8 cellular contexts compared by ENCODE assay signal in the genomic region with DNA sequence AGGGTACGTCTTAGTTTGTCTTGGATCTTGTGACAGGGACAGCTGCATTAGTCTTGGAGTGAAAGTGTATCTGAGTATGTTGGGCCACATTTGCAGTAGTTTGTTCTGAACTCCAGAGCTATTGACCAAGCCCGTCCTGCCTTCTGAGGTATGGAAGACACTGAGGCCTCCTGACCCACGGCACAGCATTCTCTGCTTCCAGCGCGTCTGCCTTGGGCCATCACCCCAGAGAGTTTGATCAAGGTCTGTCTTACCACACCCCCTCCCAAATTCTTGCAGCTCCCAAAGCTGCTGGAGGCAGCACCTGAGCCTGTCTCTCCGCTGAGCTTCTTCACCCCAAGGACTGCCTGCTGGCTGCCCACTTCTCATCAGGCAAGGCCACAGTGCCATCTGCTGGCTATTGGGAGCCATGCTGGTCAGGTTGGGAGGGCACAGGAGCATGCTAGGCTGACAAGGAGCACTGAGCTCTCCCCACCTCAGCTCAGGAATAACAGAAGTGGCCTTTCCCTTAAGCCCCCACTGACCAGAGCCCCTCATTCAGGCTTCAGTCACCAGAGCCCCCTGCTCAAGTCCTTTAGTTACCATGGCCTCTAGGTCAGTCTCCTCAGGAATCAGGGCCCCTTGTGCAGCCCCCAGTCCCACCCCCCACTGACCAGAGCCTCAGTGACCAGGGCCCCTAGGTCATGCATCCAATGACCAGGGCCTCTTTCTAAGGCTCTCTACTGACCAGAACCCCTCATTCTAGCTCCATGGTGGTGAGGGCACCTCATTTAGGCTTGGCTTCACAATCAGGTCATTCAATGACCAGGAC. TPM values are rescaled to one million over a fixed set of nuclear protein-coding genes. Genes with fewer than 3 reads are reported as not detected.
DNase-seq lines count a peak whose midpoint lies in the region; ATAC-seq and TF ChIP-seq lines count a peak whose summit lies in the region.

No MANE protein-coding gene starts in this region.

- no peaks in the 10 kb centered on the region for H3K27me3 Mint-ChIP-seq in endodermal cell (ENCODE audit: insufficient read depth)

- TF ChIP-seq CTCF in endodermal cell (conservative IDR thresholded peaks at IDR 0.05) = peak; percentile 96

- no peaks in the 10 kb centered on the region for H3K36me3 ChIP-seq in endodermal cell (ENCODE audit: control insufficient read depth, insufficient read depth, low read length)

- no peak overlapping the region for H3K4me3 ChIP-seq in endodermal cell (ENCODE audit: low read length)

- ATAC-seq in GM19035 (IDR thresholded peaks at IDR 0.05; ENCODE audit: unreplicated experiment) (peak; percentile 92), HG03432 (IDR thresholded peaks at IDR 0.05; ENCODE audit: unreplicated experiment) (peak; percentile 96)

- H3K36me3 Mint-ChIP-seq in endodermal cell (ENCODE audit: low read depth) = no peaks in the 10 kb centered on the region

- H3K27ac ChIP-seq in endodermal cell (ENCODE audit: low read depth, low read length) = no peak overlapping the region

- H3K4me1 ChIP-seq in endodermal cell (ENCODE audit: control insufficient read depth, insufficient read depth, low read length) = no peaks in the 10 kb centered on the region

- no peak overlapping the region for H3K9ac ChIP-seq in endodermal cell (ENCODE audit: extremely low read depth, low read length, poor library complexity, severe bottlenecking)

- peak overlapping the region; percentile 26 for H3K27ac Mint-ChIP-seq in endodermal cell

- no peaks in the 10 kb centered on the region for H3K9me3 ChIP-seq in endodermal cell (ENCODE audit: control insufficient read depth, low read length)

- H3K9me3 Mint-ChIP-seq in endodermal cell = no peaks in the 10 kb centered on the region

- no peaks in the 10 kb centered on the region for H3K27me3 ChIP-seq in endodermal cell (ENCODE audit: control insufficient read depth, insufficient read depth, low read length, poor library complexity, severe bottlenecking)

- DNase-seq in C1 segment of cervical spinal cord (lab: John Stamatoyannopoulos, UW) = peak in 12 of 14 donors; percentile 3 to 73 (median 25)
- peak; percentile 64 for DNase-seq in NCI-H774 (lab: John Stamatoyannopoulos, UW)
- DNase-seq in activated CD8-positive, alpha-beta memory T cell treated with anti-CD3 and anti-CD28 coated beads for 1 hour (ENCODE audit: extremely low read depth in 1 of 2, low read depth in 1 of 2) = peak; percentile 27 to 34
- DNase-seq in endodermal cell = peak; percentile 97
- peak; percentile 76 for DNase-seq in middle frontal gyrus (ENCODE audit: extremely low spot score, low spot score)
- DNase-seq in stimulated activated CD8-positive, alpha-beta memory T cell treated with anti-CD3 and anti-CD28 coated beads, Interleukin-4, amount 100 ng/mL, for 1 hour (ENCODE audit: low read depth in 2 of 2, low spot score in 1 of 2) = peak; percentile 3 to 39

- 62 to 68% methylated on average over 3 to 6 of the region's 6 CpGs for WGBS in endodermal cell (ENCODE audit: insufficient coverage in 1 of 2, insufficient read length in 1 of 2), 2 experiments

- H3K4me1 Mint-ChIP-seq in endodermal cell = peaks cover 6% of the 10 kb centered on the region

- H3K4me3 Mint-ChIP-seq in endodermal cell = no peak overlapping the region

RNA-seq across cellular contexts. Expression of a gene that starts 27.2 kb away (rescaled TPM):
- total RNA-seq in endodermal cell = 10 to 100 TPM in 1 of 2 donors, 1 to 10 TPM in 1; 9.4 to 28.7 TPM
- polyA plus RNA-seq in endodermal cell (2013, experiment 1 of 2) = 18.4 TPM
- polyA plus RNA-seq in endodermal cell (2013, experiment 2 of 2) = 18.3 TPM

RNA-seq across cellular contexts. Expression of a gene that starts 42.8 kb away (rescaled TPM):
- total RNA-seq in endodermal cell = 10 to 100 TPM; 42.2 to 70.2 TPM
- polyA plus RNA-seq in endodermal cell (2013, experiment 1 of 2) = 21.8 TPM
- 22.9 TPM for polyA plus RNA-seq in endodermal cell (2013, experiment 2 of 2)

RNA-seq across cellular contexts. Expression of a gene that starts 55.8 kb away (rescaled TPM):
- 10 to 100 TPM; 51.5 to 51.6 TPM for total RNA-seq in endodermal cell
- polyA plus RNA-seq in endodermal cell (2013, experiment 1 of 2) = 58.5 TPM
- 58.3 TPM for polyA plus RNA-seq in endodermal cell (2013, experiment 2 of 2)

Comparison
In these comparisons a context has a peak if more than half of its experiments do, and no peak if none do; other contexts are left out.
1. DNase-seq: peak in every context shown above with its lines; median percentile 97 in endodermal cell; 76 in middle frontal gyrus; 64 in NCI-H774; 30 in activated CD8-positive, alpha-beta memory T cell treated with anti-CD3 and anti-CD28 coated beads for 1 hour; 25 in C1 segment of cervical spinal cord; 21 in stimulated activated CD8-positive, alpha-beta memory T cell treated with anti-CD3 and anti-CD28 coated beads, Interleukin-4, amount 100 ng/mL, for 1 hour.